Comparison of ENCODE assay signal across 1 cellular context in the genomic region with DNA sequence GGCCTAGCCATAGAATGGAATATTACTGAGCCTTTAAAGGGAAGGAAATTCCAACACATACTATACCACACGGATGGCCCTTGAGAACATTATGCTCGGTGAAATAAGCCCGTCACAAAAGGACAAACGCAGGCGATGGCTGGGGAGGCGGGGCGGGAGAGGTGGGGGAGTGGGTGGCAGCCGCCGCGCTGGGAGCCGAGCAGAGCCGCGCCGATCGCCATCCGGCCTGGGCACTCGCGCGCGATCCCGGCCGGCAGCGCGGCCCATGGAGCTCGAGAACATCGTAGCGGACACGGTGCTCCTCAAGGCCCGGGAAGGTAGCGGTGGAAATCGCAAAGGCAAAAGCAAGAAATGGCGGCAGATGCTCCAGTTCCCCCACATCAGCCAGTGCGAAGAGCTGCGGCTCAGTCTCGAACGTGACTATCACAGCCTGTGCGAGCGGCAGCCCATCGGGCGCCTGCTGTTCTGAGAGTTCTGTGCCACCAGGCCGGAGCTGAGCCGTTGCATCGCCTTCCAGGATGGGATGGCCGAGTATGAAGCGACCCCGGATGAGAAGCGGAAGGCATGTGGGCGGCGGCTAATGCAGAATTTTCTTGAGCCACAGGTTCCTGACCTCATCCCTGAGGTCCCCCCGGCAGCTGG.
TF ChIP-seq lines count a peak whose summit lies in the region.

No MANE protein-coding gene starts in this region.

TF ChIP-seq in GM23338, 12 proteins besides CTCF, POLR2A, EP300 and RAD21 (continued from another document):
- TF ChIP-seq ZNF462 (CRISPR knock-in tag; IDR thresholded peaks at IDR 0.05) (no peak), REST (IDR thresholded peaks at IDR 0.05; ENCODE audit: unreplicated experiment) (no peak), EZH2phosphoT487 (IDR thresholded peaks at IDR 0.05; ENCODE audit: unreplicated experiment) (no peak), NANOG (IDR thresholded peaks at IDR 0.05; ENCODE audit: borderline replicate concordance) (no peak), POLR2AphosphoS5 (IDR thresholded peaks at IDR 0.05; ENCODE audit: low read depth) (no peak), STAT1 (IDR thresholded peaks at IDR 0.05; ENCODE audit: unreplicated experiment) (no peak), CREB1 (CRISPR knock-in tag; IDR thresholded peaks at IDR 0.05; ENCODE audit: low read depth) (no peak), ZNF331 (CRISPR knock-in tag; IDR thresholded peaks at IDR 0.05; ENCODE audit: low read depth) (no peak), ZNF114 (CRISPR knock-in tag; IDR thresholded peaks at IDR 0.05) (no peak), JUNB (IDR thresholded peaks at IDR 0.05; ENCODE audit: unreplicated experiment) (no peak)
- TF ChIP-seq, protein P1, sequence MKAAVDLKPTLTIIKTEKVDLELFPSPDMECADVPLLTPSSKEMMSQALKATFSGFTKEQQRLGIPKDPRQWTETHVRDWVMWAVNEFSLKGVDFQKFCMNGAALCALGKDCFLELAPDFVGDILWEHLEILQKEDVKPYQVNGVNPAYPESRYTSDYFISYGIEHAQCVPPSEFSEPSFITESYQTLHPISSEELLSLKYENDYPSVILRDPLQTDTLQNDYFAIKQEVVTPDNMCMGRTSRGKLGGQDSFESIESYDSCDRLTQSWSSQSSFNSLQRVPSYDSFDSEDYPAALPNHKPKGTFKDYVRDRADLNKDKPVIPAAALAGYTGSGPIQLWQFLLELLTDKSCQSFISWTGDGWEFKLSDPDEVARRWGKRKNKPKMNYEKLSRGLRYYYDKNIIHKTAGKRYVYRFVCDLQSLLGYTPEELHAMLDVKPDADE (IDR thresholded peaks at IDR 0.05) = no peak
